1 cellular context compared by ENCODE assay signal in the genomic region with DNA sequence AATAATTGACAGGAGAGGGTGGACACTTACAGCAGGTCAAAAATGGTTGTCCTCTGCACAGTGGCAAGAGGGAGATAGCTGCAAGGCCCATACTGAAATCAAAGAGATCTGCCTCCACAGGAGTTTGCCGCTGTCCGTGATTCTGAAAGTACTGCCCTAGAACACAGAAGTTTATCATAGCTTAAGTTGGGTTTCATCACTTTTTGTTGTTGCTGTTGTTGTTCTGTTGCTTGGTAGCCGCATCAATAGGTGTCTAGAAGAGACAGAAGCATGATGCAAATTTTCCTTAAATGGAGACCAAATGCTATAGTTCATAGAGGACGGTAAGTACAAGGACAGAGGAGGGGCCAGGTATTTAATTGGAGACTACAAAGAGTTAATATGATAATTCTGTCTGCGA.
TF ChIP-seq lines count a peak whose summit lies in the region.

No MANE protein-coding gene starts in this region.

TF ChIP-seq in GM23338, 12 proteins besides CTCF, POLR2A, EP300 and RAD21 (continued from another document):
- TF ChIP-seq CREB1 (CRISPR knock-in tag; IDR thresholded peaks at IDR 0.05; ENCODE audit: low read depth) (no peak), ZNF331 (CRISPR knock-in tag; IDR thresholded peaks at IDR 0.05; ENCODE audit: low read depth) (no peak), EZH2phosphoT487 (IDR thresholded peaks at IDR 0.05; ENCODE audit: unreplicated experiment) (no peak), POLR2AphosphoS5 (IDR thresholded peaks at IDR 0.05; ENCODE audit: low read depth) (no peak), ZNF462 (CRISPR knock-in tag; IDR thresholded peaks at IDR 0.05) (no peak), JUNB (IDR thresholded peaks at IDR 0.05; ENCODE audit: unreplicated experiment) (no peak), EZH2 (IDR thresholded peaks at IDR 0.05; ENCODE audit: low read depth, unreplicated experiment) (no peak), STAT1 (IDR thresholded peaks at IDR 0.05; ENCODE audit: unreplicated experiment) (no peak), NANOG (IDR thresholded peaks at IDR 0.05; ENCODE audit: borderline replicate concordance) (no peak)
- TF ChIP-seq, protein P1, sequence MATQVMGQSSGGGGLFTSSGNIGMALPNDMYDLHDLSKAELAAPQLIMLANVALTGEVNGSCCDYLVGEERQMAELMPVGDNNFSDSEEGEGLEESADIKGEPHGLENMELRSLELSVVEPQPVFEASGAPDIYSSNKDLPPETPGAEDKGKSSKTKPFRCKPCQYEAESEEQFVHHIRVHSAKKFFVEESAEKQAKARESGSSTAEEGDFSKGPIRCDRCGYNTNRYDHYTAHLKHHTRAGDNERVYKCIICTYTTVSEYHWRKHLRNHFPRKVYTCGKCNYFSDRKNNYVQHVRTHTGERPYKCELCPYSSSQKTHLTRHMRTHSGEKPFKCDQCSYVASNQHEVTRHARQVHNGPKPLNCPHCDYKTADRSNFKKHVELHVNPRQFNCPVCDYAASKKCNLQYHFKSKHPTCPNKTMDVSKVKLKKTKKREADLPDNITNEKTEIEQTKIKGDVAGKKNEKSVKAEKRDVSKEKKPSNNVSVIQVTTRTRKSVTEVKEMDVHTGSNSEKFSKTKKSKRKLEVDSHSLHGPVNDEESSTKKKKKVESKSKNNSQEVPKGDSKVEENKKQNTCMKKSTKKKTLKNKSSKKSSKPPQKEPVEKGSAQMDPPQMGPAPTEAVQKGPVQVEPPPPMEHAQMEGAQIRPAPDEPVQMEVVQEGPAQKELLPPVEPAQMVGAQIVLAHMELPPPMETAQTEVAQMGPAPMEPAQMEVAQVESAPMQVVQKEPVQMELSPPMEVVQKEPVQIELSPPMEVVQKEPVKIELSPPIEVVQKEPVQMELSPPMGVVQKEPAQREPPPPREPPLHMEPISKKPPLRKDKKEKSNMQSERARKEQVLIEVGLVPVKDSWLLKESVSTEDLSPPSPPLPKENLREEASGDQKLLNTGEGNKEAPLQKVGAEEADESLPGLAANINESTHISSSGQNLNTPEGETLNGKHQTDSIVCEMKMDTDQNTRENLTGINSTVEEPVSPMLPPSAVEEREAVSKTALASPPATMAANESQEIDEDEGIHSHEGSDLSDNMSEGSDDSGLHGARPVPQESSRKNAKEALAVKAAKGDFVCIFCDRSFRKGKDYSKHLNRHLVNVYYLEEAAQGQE (IDR thresholded peaks at IDR 0.05; ENCODE audit: unreplicated experiment) = no peak
- TF ChIP-seq, protein P2, sequence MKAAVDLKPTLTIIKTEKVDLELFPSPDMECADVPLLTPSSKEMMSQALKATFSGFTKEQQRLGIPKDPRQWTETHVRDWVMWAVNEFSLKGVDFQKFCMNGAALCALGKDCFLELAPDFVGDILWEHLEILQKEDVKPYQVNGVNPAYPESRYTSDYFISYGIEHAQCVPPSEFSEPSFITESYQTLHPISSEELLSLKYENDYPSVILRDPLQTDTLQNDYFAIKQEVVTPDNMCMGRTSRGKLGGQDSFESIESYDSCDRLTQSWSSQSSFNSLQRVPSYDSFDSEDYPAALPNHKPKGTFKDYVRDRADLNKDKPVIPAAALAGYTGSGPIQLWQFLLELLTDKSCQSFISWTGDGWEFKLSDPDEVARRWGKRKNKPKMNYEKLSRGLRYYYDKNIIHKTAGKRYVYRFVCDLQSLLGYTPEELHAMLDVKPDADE (IDR thresholded peaks at IDR 0.05) = no peak
TF ChIP-seq in GM23338: peak in this region for 0.
